ENCODE assay signal across 8 cellular contexts in genomic region chr5:139481580-139482049, GRCh38. TPM values are rescaled to one million over a fixed set of nuclear protein-coding genes. Genes with fewer than 3 reads are reported as not detected.
DNase-seq lines count a peak whose midpoint lies in the region; ATAC-seq and TF ChIP-seq lines count a peak whose summit lies in the region.

No MANE protein-coding gene starts in this region.

- POLR2A ChIA-PET in activated CD4-positive, alpha-beta T cell treated with anti-CD3 and anti-CD28 coated beads for 36 hours (lab: Charles Lee): interaction anchor here (0.7 to 2.6 kb wide), 13 partner anchors 11 to 82 kb away, joined by 3 to 22 read pairs (median 6); partner anchors contain the start of genes DNAJC18, SMIM33 and SPATA24

- peaks cover 34% of the 10 kb centered on the region for H3K36me3 Mint-ChIP-seq in activated CD4-positive, alpha-beta T cell treated with anti-CD3 and anti-CD28 coated beads for 36 hours (ENCODE audit: low read depth)

- H3K4me3 Mint-ChIP-seq in activated CD4-positive, alpha-beta T cell treated with anti-CD3 and anti-CD28 coated beads for 36 hours: peak overlapping the region; percentile 88

- no peaks in the 10 kb centered on the region for H3K9me3 Mint-ChIP-seq in activated CD4-positive, alpha-beta T cell treated with anti-CD3 and anti-CD28 coated beads for 36 hours (ENCODE audit: low read depth)

- DNase-seq in activated CD4-positive, alpha-beta T cell treated with anti-CD3 and anti-CD28 coated beads for 36 hours: peak; percentile 52
- no peak for DNase-seq in activated CD4-positive, alpha-beta T cell treated with anti-CD3 and anti-CD28 coated beads, Interleukin-2, amount 50 U/mL, for 4 hours
- DNase-seq in M059J (ENCODE audit: low read depth): peak; percentile 60
- peak; percentile 58 to 67 for DNase-seq in cardiac fibroblast (ENCODE audit: low read depth in 2 of 2)
- DNase-seq in medulla oblongata (ENCODE audit: extremely low spot score): peak; percentile 33
- no peak for DNase-seq in DMS114 treated with DMSO at 0.1 percent for 48 hours (lab: John Stamatoyannopoulos, UW; ENCODE audit: unreplicated experiment)
- no peak for DNase-seq in NCI-H2171 (lab: John Stamatoyannopoulos, UW)
- DNase-seq in NCI-H1105 (lab: John Stamatoyannopoulos, UW): no peak

- TF ChIP-seq CTCF in cardiac fibroblast (IDR thresholded peaks at IDR 0.05; ENCODE audit: low read depth, low read length): peak; percentile 39

- ATAC-seq in activated CD4-positive, alpha-beta T cell treated with anti-CD3 and anti-CD28 coated beads for 36 hours: peak; percentile 37

- H3K27me3 Mint-ChIP-seq in activated CD4-positive, alpha-beta T cell treated with anti-CD3 and anti-CD28 coated beads for 36 hours: no peaks in the 10 kb centered on the region

- intact Hi-C loops in activated CD4-positive, alpha-beta T cell treated with anti-CD3 and anti-CD28 coated beads for 36 hours (cut with DNase I, micrococcal nuclease): loop anchor here (1.0 to 2.0 kb wide), 9 partner anchors 22 to 80 kb away; partner anchors contain the start of genes DNAJC18 (in 2 of the 2) and UBE2D2 (in 1 of the 2)

- peaks cover 39% of the 10 kb centered on the region for H3K4me1 Mint-ChIP-seq in activated CD4-positive, alpha-beta T cell treated with anti-CD3 and anti-CD28 coated beads for 36 hours

- peak overlapping the region; percentile 57 to 66 for H3K4me3 ChIP-seq in cardiac fibroblast (replicated peaks in 1 of 2; ENCODE audit: low read depth in 2 of 2, low read length in 2 of 2)

- CTCF ChIA-PET in activated CD4-positive, alpha-beta T cell treated with anti-CD3 and anti-CD28 coated beads for 36 hours (lab: Charles Lee): interaction anchor here (1.0 to 3.8 kb wide), 11 partner anchors 8 to 68 kb away, joined by 3 to 32 read pairs (median 7); partner anchors contain the start of genes DNAJC18 and SMIM33

- H3K27ac Mint-ChIP-seq in activated CD4-positive, alpha-beta T cell treated with anti-CD3 and anti-CD28 coated beads for 36 hours: peak overlapping the region; percentile 99

RNA-seq across cellular contexts. Expression of gene STING1, which starts 0.9 kb away (rescaled TPM):
- 100 to 1,000 TPM; 178 to 183 TPM for total RNA-seq in activated CD4-positive, alpha-beta T cell treated with anti-CD3 and anti-CD28 coated beads for 36 hours
- 29.3 and 35.2 TPM in 2 replicates for total RNA-seq in M059J (2014; rRNA removed; shearing (Covaris generic))

RNA-seq across cellular contexts. Expression of gene SMIM33, which starts 10.8 kb away (rescaled TPM):
- total RNA-seq in activated CD4-positive, alpha-beta T cell treated with anti-CD3 and anti-CD28 coated beads for 36 hours: under 1 TPM; 0.46 to 0.50 TPM
- not detected in 2 replicates for total RNA-seq in M059J (2014; rRNA removed; shearing (Covaris generic))

RNA-seq across cellular contexts. Expression of gene ECSCR, which starts 19.1 kb away (rescaled TPM):
- total RNA-seq in activated CD4-positive, alpha-beta T cell treated with anti-CD3 and anti-CD28 coated beads for 36 hours: 1 to 10 TPM in 1 of 2 experiments, under 1 TPM in 1; 0.83 to 2.6 TPM
- 1.5 and 2.4 TPM in 2 replicates for total RNA-seq in M059J (2014; rRNA removed; shearing (Covaris generic))

RNA-seq across cellular contexts. Expression of gene DNAJC18, which starts 42.3 kb away (rescaled TPM):
- 10 to 100 TPM; 33.1 to 35.6 TPM for total RNA-seq in activated CD4-positive, alpha-beta T cell treated with anti-CD3 and anti-CD28 coated beads for 36 hours
- total RNA-seq in M059J (2014; rRNA removed; shearing (Covaris generic)): 12.1 and 16.0 TPM in 2 replicates

Comparison
In these comparisons a context has a peak if more than half of its experiments do, and no peak if none do; other contexts are left out.
1. DNase-seq: peak in activated CD4-positive, alpha-beta T cell treated with anti-CD3 and anti-CD28 coated beads for 36 hours (single experiment), M059J (single experiment), cardiac fibroblast (2 of 2) and medulla oblongata (single experiment); none in activated CD4-positive, alpha-beta T cell treated with anti-CD3 and anti-CD28 coated beads, Interleukin-2, amount 50 U/mL, for 4 hours (0 of 2), DMS114 treated with DMSO at 0.1 percent for 48 hours (single experiment), NCI-H2171 (single experiment) and NCI-H1105 (single experiment).